1 cellular context compared by ENCODE assay signal in genomic region chr11:444397-445144, GRCh38.
TF ChIP-seq lines count a peak whose summit lies in the region.

No MANE protein-coding gene starts in this region.

TF ChIP-seq in K562, 482 proteins besides CTCF, POLR2A, EP300 and RAD21:
- no peak for TF ChIP-seq ZNF184 (CRISPR knock-in tag; IDR thresholded peaks at IDR 0.05)
- 0 out of 4 replicates have a peak, but pooled peaks of 1 of the 2 experiments have one; percentile 14 for TF ChIP-seq HDAC1 (IDR thresholded peaks at IDR 0.05)
- peak; percentile 36; the same call in 1 of the 2 replicates for TF ChIP-seq MAFF (IDR thresholded peaks at IDR 0.05; ENCODE audit: low read length)
- 0 out of 4 replicates have a peak, but pooled peaks of 1 of the 2 experiments have one; percentile 21 for TF ChIP-seq ARNT (IDR thresholded peaks at IDR 0.05)
- TF ChIP-seq RBBP5 (IDR thresholded peaks at IDR 0.05; ENCODE audit: borderline replicate concordance, insufficient read depth, low read length, poor library complexity, severe bottlenecking) = peak; percentile 33
- no peak for TF ChIP-seq RBM39 (optimal IDR thresholded peaks at IDR 0.05; ENCODE audit: low read depth, low read length)
- peak; percentile 32 for TF ChIP-seq L3MBTL2 (IDR thresholded peaks at IDR 0.05)
- peak; percentile 82 for TF ChIP-seq VEZF1 (CRISPR knock-in tag; IDR thresholded peaks at IDR 0.05)
- peak; percentile 85 for TF ChIP-seq C11orf30 (IDR thresholded peaks at IDR 0.05; ENCODE audit: low read depth)
- peak; percentile 56 for TF ChIP-seq MAFG (tag; conservative IDR thresholded peaks at IDR 0.05)
- TF ChIP-seq PHF8 (IDR thresholded peaks at IDR 0.05; ENCODE audit: borderline replicate concordance, low read length) = peak; percentile 31; the same call in 1 of the 2 replicates
- TF ChIP-seq SMARCA4 (IDR thresholded peaks at IDR 0.05) = peak; percentile 13; the same call in 1 of the 2 replicates
- no peak for TF ChIP-seq NR4A1 (CRISPR knock-in tag; IDR thresholded peaks at IDR 0.05)
- TF ChIP-seq NR4A1 (tag; IDR thresholded peaks at IDR 0.05) = no peak
- peak; percentile 20; the same call in 1 of the 2 replicates for TF ChIP-seq ZBTB7A (IDR thresholded peaks at IDR 0.05; ENCODE audit: borderline replicate concordance, control insufficient read depth, low read depth, low read length)
- no peak for TF ChIP-seq HDAC3 (IDR thresholded peaks at IDR 0.05; ENCODE audit: borderline replicate concordance, partially characterized antibody)
- TF ChIP-seq MTA3 (IDR thresholded peaks at IDR 0.05; ENCODE audit: borderline replicate concordance) = peak; percentile 51
- TF ChIP-seq IRF1 (CRISPR knock-in tag; IDR thresholded peaks at IDR 0.05; ENCODE audit: borderline replicate concordance) = no peak
- TF ChIP-seq ZNF316 (IDR thresholded peaks at IDR 0.05) = peak; percentile 94
- 0 out of 2 replicates have a peak, but pooled peaks have one; percentile 21 for TF ChIP-seq DPF2 (IDR thresholded peaks at IDR 0.05)
- no peak for TF ChIP-seq ZNF695 (CRISPR knock-in tag; IDR thresholded peaks at IDR 0.05)
- TF ChIP-seq EGR1 (conservative IDR thresholded peaks at IDR 0.05) = peak; percentile 69
- TF ChIP-seq NUFIP1 (IDR thresholded peaks at IDR 0.05; ENCODE audit: partially characterized antibody) = no peak
- TF ChIP-seq UBTF (IDR thresholded peaks at IDR 0.05; ENCODE audit: borderline replicate concordance in 1 of 2, low read depth in 2 of 2, low read length in 2 of 2) = peak in 1 of 2 experiments; percentile 70; a peak in 1 of 4 replicates
- 0 out of 2 replicates have a peak, but pooled peaks have one; percentile 9 for TF ChIP-seq RAD51 (IDR thresholded peaks at IDR 0.05; ENCODE audit: borderline replicate concordance, low read depth)
- 0 out of 2 replicates have a peak, but pooled peaks have one; percentile 15 for TF ChIP-seq CXXC5 (CRISPR knock-in tag; IDR thresholded peaks at IDR 0.05)
